In the genomic region with DNA sequence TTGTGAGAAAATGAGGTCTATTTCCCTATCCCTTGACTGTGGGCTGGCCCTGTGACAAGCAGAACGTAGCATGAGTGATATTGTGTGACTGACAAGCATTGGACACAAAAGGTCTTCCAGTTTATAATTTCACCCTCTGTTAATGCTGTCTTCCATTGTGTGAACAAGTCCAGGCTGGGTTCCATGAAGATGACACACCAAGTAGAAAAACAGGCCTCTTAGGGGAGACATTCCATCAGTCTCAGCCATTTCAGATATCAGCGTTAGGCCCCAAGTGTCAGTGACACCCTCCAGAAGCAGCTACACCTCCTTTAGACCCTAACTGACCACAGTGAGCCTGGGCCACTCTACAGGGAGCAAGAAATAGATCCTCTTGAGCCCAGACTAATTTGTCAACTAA, we compare ENCODE assay signal across 29 cellular contexts.
A peak's percentile ranks its signal among the peaks of the same experiment; 100 is the strongest.
DNase-seq lines count a peak whose midpoint lies in the region; ATAC-seq and TF ChIP-seq lines count a peak whose summit lies in the region.
"Had no signal": no experiment of that assay in that cellular context is flagged by ENCODE, and none has a peak within 500 bp of the region (broad histone marks: within the 10 kb centered on the region; RNA-seq: fewer than 3 reads in every experiment).

No MANE protein-coding gene starts in this region.

- H3K27ac ChIP-seq in SK-N-SH (ENCODE audit: low read depth in 2 of 2, low read length in 1 of 2) (peak overlapping the region in 1 of 2 experiments; percentile 15; a peak in 2 of 4 replicates), RWPE2 (ENCODE audit: poor library complexity, severe bottlenecking) (peak overlapping the region; percentile 7), fibroblast of lung (ENCODE audit: insufficient read depth, low read length) (no peak overlapping the region), osteoblast (ENCODE audit: low read depth, low read length) (no peak overlapping the region)
- H3K27ac ChIP-seq: 22Rv1, dorsolateral prefrontal cortex, psoas muscle, upper lobe of left lung had no signal

- H3K9me3 ChIP-seq in SK-N-SH: no peaks in the 10 kb centered on the region
- H3K9me3 ChIP-seq in RWPE2 (ENCODE audit: severe bottlenecking): no peaks in the 10 kb centered on the region
- no peaks in the 10 kb centered on the region for H3K9me3 ChIP-seq in fibroblast of lung (ENCODE audit: control insufficient read depth, insufficient read depth, low read depth, low read length)
- H3K9me3 ChIP-seq in osteoblast (ENCODE audit: low read depth, low read length): peaks cover 2% of the 10 kb centered on the region
- H3K9me3 ChIP-seq: Caco-2, psoas muscle, upper lobe of left lung had no signal

- H3F3A ChIP-seq in SK-N-SH (replicated peaks; ENCODE audit: insufficient read depth): peaks cover 11% of the 10 kb centered on the region

- H3K4me3 ChIP-seq in SK-N-SH (ENCODE audit: low read depth in 2 of 2, low read length in 1 of 2) (no peak overlapping the region), RWPE2 (ENCODE audit: severe bottlenecking) (no peak overlapping the region), fibroblast of lung (replicated peaks in 1 of 4; ENCODE audit: control extremely low read depth in 1 of 4, insufficient read depth in 1 of 4, low read depth in 3 of 4, low read length in 4 of 4) (no peak overlapping the region), osteoblast (ENCODE audit: insufficient read depth, low read length) (no peak overlapping the region)
- H3K4me3 ChIP-seq: dorsolateral prefrontal cortex, psoas muscle, upper lobe of left lung had no signal

- TF ChIP-seq EP300 in SK-N-SH (IDR thresholded peaks at IDR 0.05; ENCODE audit: borderline replicate concordance in 1 of 2, low read depth in 1 of 2, low read length in 1 of 2): no peak

- TF ChIP-seq RAD21 in SK-N-SH (IDR thresholded peaks at IDR 0.05; ENCODE audit: low read length): no peak

- no peaks in the 10 kb centered on the region for H3K27me3 ChIP-seq in SK-N-SH (ENCODE audit: insufficient read depth)
- H3K27me3 ChIP-seq in RWPE2 (ENCODE audit: insufficient read depth, poor library complexity, severe bottlenecking): no peaks in the 10 kb centered on the region
- no peaks in the 10 kb centered on the region for H3K27me3 ChIP-seq in fibroblast of lung (ENCODE audit: control insufficient read depth, insufficient read depth, low read length)
- H3K27me3 ChIP-seq in osteoblast (ENCODE audit: insufficient read depth, low read length): no peaks in the 10 kb centered on the region
- H3K27me3 ChIP-seq: dorsolateral prefrontal cortex, upper lobe of left lung had no signal

- CTCF ChIA-PET in SK-N-SH (lab: Yijun Ruan, JAX): no interaction called here

- no peak for TF ChIP-seq CTCF in SK-N-SH (IDR thresholded peaks at IDR 0.05)
- no peak for TF ChIP-seq CTCF in RWPE2 (IDR thresholded peaks at IDR 0.05; ENCODE audit: poor library complexity, severe bottlenecking)
- no peak for TF ChIP-seq CTCF in fibroblast of lung (conservative IDR thresholded peaks at IDR 0.05 in 1 of 2, IDR thresholded peaks at IDR 0.05 in 1 of 2; ENCODE audit: low read depth in 1 of 2, low read length in 2 of 2)
- no peak for TF ChIP-seq CTCF in osteoblast (IDR thresholded peaks at IDR 0.05; ENCODE audit: extremely low read depth, low read depth, low read length)

- ATAC-seq in SK-N-SH treated with all-trans-retinoic acid at 6 μM for 48 hours: no peak
- no peak for ATAC-seq in RWPE2 (ENCODE audit: low read depth)
- ATAC-seq: psoas muscle; stimulated activated memory B cell treated with anti-CD40 and anti-IgM and Interleukin-4, amounts not matched to agents 10 μg/mL and 1 μg/mL and 100 μg/mL, for 72 hours; T-helper 17 cell had no signal

- H3K4me1 ChIP-seq in SK-N-SH (ENCODE audit: control insufficient read depth in 1 of 2, insufficient read depth in 2 of 2, low read depth in 1 of 2, low read length in 1 of 2): 0 out of 4 replicates have a peak, but pooled peaks cover 0 to 5% of the 10 kb centered on the region in 2 experiments
- H3K4me1 ChIP-seq in RWPE2 (ENCODE audit: insufficient read depth, poor library complexity, severe bottlenecking): peaks cover 28% of the 10 kb centered on the region
- H3K4me1 ChIP-seq in fibroblast of lung (ENCODE audit: control insufficient read depth, extremely low read depth, insufficient read depth, low read length): no peaks in the 10 kb centered on the region
- peaks cover 5% of the 10 kb centered on the region for H3K4me1 ChIP-seq in osteoblast (ENCODE audit: insufficient read depth, low read length)
- H3K4me1 ChIP-seq: Caco-2, psoas muscle, upper lobe of left lung had no signal

- POLR2A ChIA-PET in SK-N-SH (lab: Yijun Ruan, JAX): no interaction called here

- H3K9ac ChIP-seq in SK-N-SH (no peak overlapping the region), fibroblast of lung (ENCODE audit: insufficient read depth, low read length) (no peak overlapping the region)

- 23% methylated on average over 2 of the region's 2 CpGs for WGBS in SK-N-SH (ENCODE audit: low lambda C conversion rate)

- H3K79me2 ChIP-seq in SK-N-SH (ENCODE audit: insufficient read depth) (no peaks in the 10 kb centered on the region), fibroblast of lung (ENCODE audit: control insufficient read depth, insufficient read depth, low read length) (no peaks in the 10 kb centered on the region), osteoblast (ENCODE audit: insufficient read depth, low read length) (no peaks in the 10 kb centered on the region)

- H2AFZ ChIP-seq in SK-N-SH (ENCODE audit: low read depth): peak overlapping the region; percentile 77; the same call in 1 of the 2 replicates
- no peak overlapping the region for H2AFZ ChIP-seq in fibroblast of lung (ENCODE audit: low read length)
- H2AFZ ChIP-seq in osteoblast (ENCODE audit: low read length): peak overlapping the region; percentile 39

- H3K9me2 ChIP-seq in SK-N-SH: no peaks in the 10 kb centered on the region

- H4K20me1 ChIP-seq in SK-N-SH (ENCODE audit: insufficient read depth) (no peaks in the 10 kb centered on the region), fibroblast of lung (ENCODE audit: control insufficient read depth, extremely low read depth, insufficient read depth, low read length) (no peaks in the 10 kb centered on the region), osteoblast (ENCODE audit: insufficient read depth, low read length) (no peaks in the 10 kb centered on the region)

- DNase-seq in SK-N-SH (no peak), RWPE2 (ENCODE audit: low spot score) (no peak), fibroblast of lung (ENCODE audit: low read depth in 2 of 2) (peak; percentile 7 to 42), osteoblast (ENCODE audit: insufficient read length, low spot score, missing footprints) (no peak), T1000 (lab: John Stamatoyannopoulos, UW) (no peak), SW 1271 (lab: John Stamatoyannopoulos, UW) (no peak)
- DNase-seq in activated CD8-positive, alpha-beta memory T cell treated with anti-CD3 and anti-CD28 coated beads, Interleukin-2, amount 50 U/mL, for 4 hours: no peak
- DNase-seq: activated CD4-positive, alpha-beta memory T cell treated with anti-CD3 and anti-CD28 coated beads for 36 hours; activated CD4-positive, alpha-beta T cell treated with anti-CD3 and anti-CD28 coated beads for 1 hour; activated naive CD4-positive, alpha-beta T cell treated with Interleukin-2 at 50 U/mL for 16 hours; C1 segment of cervical spinal cord; Caco-2; DMS53; dorsolateral prefrontal cortex; GDM1; glutamatergic neuron; midbrain; naive B cell; NCI-H1092 treated with DMSO at 0.1 percent for 48 hours; NCI-H187 treated with DMSO at 0.1 percent for 48 hours; NCI-H2171; occipital lobe; psoas muscle; substantia nigra; T-helper 17 cell; upper lobe of left lung had no signal

- H3K4me2 ChIP-seq in SK-N-SH (no peak overlapping the region), fibroblast of lung (ENCODE audit: extremely low read depth, insufficient read depth, low read length) (no peak overlapping the region), osteoblast (ENCODE audit: insufficient read depth, low read length) (no peak overlapping the region)

- H3K36me3 ChIP-seq in SK-N-SH (replicated peaks in 1 of 2; ENCODE audit: control insufficient read depth in 1 of 2, insufficient read depth in 2 of 2, low read length in 1 of 2) (no peaks in the 10 kb centered on the region), RWPE2 (ENCODE audit: low read depth) (no peaks in the 10 kb centered on the region; the same call in 1 of the 2 replicates), fibroblast of lung (ENCODE audit: control insufficient read depth, insufficient read depth, low read length) (no peaks in the 10 kb centered on the region), osteoblast (ENCODE audit: insufficient read depth, low read length) (no peaks in the 10 kb centered on the region)
- H3K36me3 ChIP-seq: upper lobe of left lung had no signal

TF ChIP-seq in SK-N-SH, 30 proteins besides CTCF, POLR2A, EP300 and RAD21:
- TF ChIP-seq JUND (IDR thresholded peaks at IDR 0.05): no peak
- TF ChIP-seq, protein P1, sequence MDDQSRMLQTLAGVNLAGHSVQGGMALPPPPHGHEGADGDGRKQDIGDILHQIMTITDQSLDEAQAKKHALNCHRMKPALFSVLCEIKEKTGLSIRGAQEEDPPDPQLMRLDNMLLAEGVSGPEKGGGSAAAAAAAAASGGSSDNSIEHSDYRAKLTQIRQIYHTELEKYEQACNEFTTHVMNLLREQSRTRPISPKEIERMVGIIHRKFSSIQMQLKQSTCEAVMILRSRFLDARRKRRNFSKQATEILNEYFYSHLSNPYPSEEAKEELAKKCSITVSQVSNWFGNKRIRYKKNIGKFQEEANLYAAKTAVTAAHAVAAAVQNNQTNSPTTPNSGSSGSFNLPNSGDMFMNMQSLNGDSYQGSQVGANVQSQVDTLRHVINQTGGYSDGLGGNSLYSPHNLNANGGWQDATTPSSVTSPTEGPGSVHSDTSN (IDR thresholded peaks at IDR 0.05): 0 out of 2 replicates have a peak, but pooled peaks have one; percentile 18

TF ChIP-seq in SK-N-SH treated with all-trans-retinoic acid at 6 μM for 48 hours, 23 proteins besides CTCF, POLR2A, EP300 and RAD21:
- TF ChIP-seq, protein P2, sequence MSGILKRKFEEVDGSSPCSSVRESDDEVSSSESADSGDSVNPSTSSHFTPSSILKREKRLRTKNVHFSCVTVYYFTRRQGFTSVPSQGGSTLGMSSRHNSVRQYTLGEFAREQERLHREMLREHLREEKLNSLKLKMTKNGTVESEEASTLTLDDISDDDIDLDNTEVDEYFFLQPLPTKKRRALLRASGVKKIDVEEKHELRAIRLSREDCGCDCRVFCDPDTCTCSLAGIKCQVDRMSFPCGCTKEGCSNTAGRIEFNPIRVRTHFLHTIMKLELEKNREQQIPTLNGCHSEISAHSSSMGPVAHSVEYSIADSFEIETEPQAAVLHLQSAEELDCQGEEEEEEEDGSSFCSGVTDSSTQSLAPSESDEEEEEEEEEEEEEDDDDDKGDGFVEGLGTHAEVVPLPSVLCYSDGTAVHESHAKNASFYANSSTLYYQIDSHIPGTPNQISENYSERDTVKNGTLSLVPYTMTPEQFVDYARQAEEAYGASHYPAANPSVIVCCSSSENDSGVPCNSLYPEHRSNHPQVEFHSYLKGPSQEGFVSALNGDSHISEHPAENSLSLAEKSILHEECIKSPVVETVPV (CRISPR knock-in tag; IDR thresholded peaks at IDR 0.05): no peak
- TF ChIP-seq ZNF70 (CRISPR knock-in tag; IDR thresholded peaks at IDR 0.05): no peak

Comparison
In these comparisons a context has a peak if more than half of its experiments do, and no peak if none do; other contexts are left out.
1. DNase-seq: peak in fibroblast of lung (2 of 2); none in SK-N-SH (single experiment), RWPE2 (single experiment), osteoblast (single experiment), T1000 (single experiment), activated CD8-positive, alpha-beta memory T cell treated with anti-CD3 and anti-CD28 coated beads, Interleukin-2, amount 50 U/mL, for 4 hours (single experiment) and SW 1271 (0 of 2).